In genomic region chr1:236066054-236066453, GRCh38 we compare ENCODE assay signal across 10 cellular contexts. TPM values are rescaled to one million over a fixed set of nuclear protein-coding genes. Genes with fewer than 3 reads are reported as not detected.
A peak's percentile ranks its signal among the peaks of the same experiment; 100 is the strongest.
DNase-seq lines count a peak whose midpoint lies in the region; ATAC-seq and TF ChIP-seq lines count a peak whose summit lies in the region.
"Had no signal": no experiment of that assay in that cellular context is flagged by ENCODE, and none has a peak within 500 bp of the region (broad histone marks: within the 10 kb centered on the region; RNA-seq: fewer than 3 reads in every experiment).

No MANE protein-coding gene starts in this region.

- H2BK120ac ChIP-seq in neuronal stem cell (ENCODE audit: low read depth, low read length): no peak overlapping the region

- DNase-seq in CD4-positive, alpha-beta memory T cell: no peak
- DNase-seq in Peyer's patch (no peak), neuronal stem cell (ENCODE audit: low spot score) (no peak), GM19240 (ENCODE audit: insufficient read length, low spot score) (no peak), islet precursor cell (no peak), D341Med (ENCODE audit: low spot score) (no peak)
- DNase-seq: midbrain, NCI-H1105 had no signal

- 62 to 63% methylated on average over 6 of the region's 6 CpGs for WGBS in esophagus, 2 donors
- no CpG with 5 or more reads among the region's 6 CpGs for WGBS in neuronal stem cell (ENCODE audit: extremely low coverage in 2 of 2, insufficient read length in 2 of 2, insufficient replicate concordance in 1 of 2), 2 donors

- POLR2A ChIA-PET in CD4-positive, alpha-beta memory T cell (lab: Charles Lee; ENCODE audit: partially characterized antibody): interaction anchor here (1.2 kb wide), 1 partner anchor 13 kb away, joined by 3 read pairs; no protein-coding TSS in a partner anchor

- no peak overlapping the region for H4K8ac ChIP-seq in neuronal stem cell (ENCODE audit: low read depth, low read length)

- H3K79me1 ChIP-seq in neuronal stem cell (ENCODE audit: low read depth, low read length): peaks cover 5% of the 10 kb centered on the region

- TF ChIP-seq CTCF in Peyer's patch (IDR thresholded peaks at IDR 0.05): no peak

- H3K27me3 ChIP-seq in CD4-positive, alpha-beta memory T cell (ENCODE audit: insufficient read depth, low read length): peaks cover 11% of the 10 kb centered on the region
- H3K27me3 ChIP-seq in Peyer's patch: no peaks in the 10 kb centered on the region
- H3K27me3 ChIP-seq in esophagus (ENCODE audit: control insufficient read depth in 1 of 2, insufficient read depth in 2 of 2, low read length in 2 of 2): peaks cover 0 to 3% of the 10 kb centered on the region in 2 donors
- H3K27me3 ChIP-seq in neuronal stem cell (ENCODE audit: control insufficient read depth in 3 of 3, insufficient read depth in 3 of 3, low read depth in 1 of 3, low read length in 3 of 3): peaks cover 0 to 27% (median 6%) of the 10 kb centered on the region in 3 experiments

- H2BK12ac ChIP-seq in neuronal stem cell (ENCODE audit: low read length): no peak overlapping the region

- no peak overlapping the region for H3K14ac ChIP-seq in neuronal stem cell (ENCODE audit: low read length)

- H2AK5ac ChIP-seq in neuronal stem cell (ENCODE audit: low read depth, low read length): no peak overlapping the region

- H3K4me1 Mint-ChIP-seq in CD4-positive, alpha-beta memory T cell: peaks cover 16 to 29% (median 23%) of the 10 kb centered on the region in 4 donors

- no peaks in the 10 kb centered on the region for H3K36me3 ChIP-seq in CD4-positive, alpha-beta memory T cell (ENCODE audit: insufficient read depth, low read length)
- H3K36me3 ChIP-seq in Peyer's patch: no peaks in the 10 kb centered on the region
- no peaks in the 10 kb centered on the region for H3K36me3 ChIP-seq in esophagus (ENCODE audit: control insufficient read depth in 2 of 2, insufficient read depth in 2 of 2, low read length in 1 of 2)
- H3K36me3 ChIP-seq in neuronal stem cell (replicated peaks in 1 of 2; ENCODE audit: control insufficient read depth in 2 of 2, insufficient read depth in 2 of 2, low read length in 2 of 2): peaks cover 3% of the 10 kb centered on the region in 2 donors

- ATAC-seq in HG03469 (IDR thresholded peaks at IDR 0.05; ENCODE audit: unreplicated experiment): no peak

- peaks cover 30% of the 10 kb centered on the region for H3K4me1 ChIP-seq in CD4-positive, alpha-beta memory T cell (ENCODE audit: insufficient read depth, low read length)
- H3K4me1 ChIP-seq in Peyer's patch (peaks cover 0 to 13% (median 9%) of the 10 kb centered on the region in 4 donors), esophagus (ENCODE audit: control insufficient read depth in 2 of 2, insufficient read depth in 2 of 2, low read length in 1 of 2) (peaks cover 3% of the 10 kb centered on the region in 2 donors), neuronal stem cell (ENCODE audit: control insufficient read depth in 2 of 2, insufficient read depth in 1 of 2, low read depth in 1 of 2, low read length in 2 of 2) (peaks cover 5 to 8% of the 10 kb centered on the region in 2 donors)

- H3K4ac ChIP-seq in neuronal stem cell (ENCODE audit: low read length): no peak overlapping the region

- no peak overlapping the region for H2BK5ac ChIP-seq in neuronal stem cell (ENCODE audit: low read length)

- intact Hi-C loops in CD4-positive, alpha-beta memory T cell (cut with micrococcal nuclease): loop anchor here (10.0 kb wide), 1 partner anchor 71 kb away; no protein-coding TSS in a partner anchor

- no peak overlapping the region for H3K9ac ChIP-seq in neuronal stem cell (ENCODE audit: low read depth, low read length, poor library complexity)

- H3K23ac ChIP-seq in neuronal stem cell (ENCODE audit: low read depth, low read length, poor library complexity): no peak overlapping the region

- H2AFZ ChIP-seq in neuronal stem cell (ENCODE audit: low read length): peak overlapping the region; percentile 100

- H2BK15ac ChIP-seq in neuronal stem cell (ENCODE audit: low read length): no peak overlapping the region

- no peaks in the 10 kb centered on the region for H3K36me3 Mint-ChIP-seq in CD4-positive, alpha-beta memory T cell

- H4K91ac ChIP-seq in neuronal stem cell (ENCODE audit: low read depth, low read length, poor library complexity): no peak overlapping the region

- peak overlapping the region; percentile 26 to 76 (median 68) for H3K4me3 Mint-ChIP-seq in CD4-positive, alpha-beta memory T cell

- H3K4me2 ChIP-seq in neuronal stem cell (ENCODE audit: insufficient read depth, low read length, poor library complexity, severe bottlenecking): peak overlapping the region; percentile 77

- CTCF ChIA-PET in CD4-positive, alpha-beta memory T cell (lab: Charles Lee; ENCODE audit: partially characterized antibody): interaction anchor here (1.1 to 2.1 kb wide), 2 partner anchors 60 to 94 kb away, joined by 5 read pairs; no protein-coding TSS in a partner anchor

- peak overlapping the region in 2 of 7 donors; percentile 12 to 29 for H3K27ac Mint-ChIP-seq in CD4-positive, alpha-beta memory T cell

- H3K9me3 ChIP-seq in CD4-positive, alpha-beta memory T cell (ENCODE audit: control insufficient read depth in 1 of 2, low read length in 2 of 2): no peaks in the 10 kb centered on the region
- H3K9me3 ChIP-seq in Peyer's patch: peaks cover 0 to 6% (median 0%) of the 10 kb centered on the region in 4 donors
- peaks cover 0 to 2% of the 10 kb centered on the region in 2 donors for H3K9me3 ChIP-seq in esophagus (ENCODE audit: control insufficient read depth in 2 of 2, insufficient read depth in 1 of 2, low read depth in 1 of 2, low read length in 1 of 2)
- H3K9me3 ChIP-seq in neuronal stem cell (replicated peaks in 1 of 2; ENCODE audit: control insufficient read depth in 2 of 2, insufficient read depth in 1 of 2, low read depth in 1 of 2, low read length in 2 of 2): peaks cover 2% of the 10 kb centered on the region in 2 donors

- peaks cover 13 to 18% of the 10 kb centered on the region in 2 donors for H3K27me3 Mint-ChIP-seq in CD4-positive, alpha-beta memory T cell

- no peak for TF ChIP-seq POLR2A in Peyer's patch (IDR thresholded peaks at IDR 0.05)

- H3K27ac ChIP-seq in CD4-positive, alpha-beta memory T cell (ENCODE audit: low read depth, low read length): no peak overlapping the region
- H3K27ac ChIP-seq in Peyer's patch: peak overlapping the region; percentile 79 to 94 (median 89)
- peak overlapping the region; percentile 59 to 94 for H3K27ac ChIP-seq in esophagus (ENCODE audit: low read depth in 2 of 2, low read length in 1 of 2)
- no peak overlapping the region for H3K27ac ChIP-seq in neuronal stem cell (replicated peaks; ENCODE audit: low read length)

- peaks cover 0 to 6% (median 0%) of the 10 kb centered on the region in 8 donors for H3K9me3 Mint-ChIP-seq in CD4-positive, alpha-beta memory T cell

- H3K18ac ChIP-seq in neuronal stem cell (ENCODE audit: low read length): no peak overlapping the region

- no peak overlapping the region for H3K4me3 ChIP-seq in CD4-positive, alpha-beta memory T cell (ENCODE audit: low read length in 2 of 2)
- H3K4me3 ChIP-seq in Peyer's patch (peak overlapping the region in 2 of 4 donors; percentile 68 to 72), esophagus (ENCODE audit: low read depth in 1 of 2, low read length in 2 of 2) (peak overlapping the region in 1 of 2 donors; percentile 56), neuronal stem cell (ENCODE audit: low read length in 2 of 2) (no peak overlapping the region)

RNA-seq across cellular contexts. Expression of gene NID1, which starts 1.2 kb away (rescaled TPM):
- under 1 TPM; 0.08 to 0.17 TPM for total RNA-seq in CD4-positive, alpha-beta memory T cell
- polyA plus RNA-seq in CD4-positive, alpha-beta memory T cell: not detected
- 10 to 100 TPM; 20.5 to 92.4 (median 62.0) TPM for total RNA-seq in Peyer's patch
- polyA plus RNA-seq in esophagus: 10 to 100 TPM in 1 of 2 donors, 1 to 10 TPM in 1; 3.9 to 11.6 TPM
- polyA plus RNA-seq in neuronal stem cell (2013, experiment 1 of 2): 68.7 TPM
- 68.7 TPM for polyA plus RNA-seq in neuronal stem cell (2013, experiment 2 of 2)

Comparison
In these comparisons a context has a peak if more than half of its experiments do, and no peak if none do; other contexts are left out.
1. H3K27ac ChIP-seq: peak in Peyer's patch (4 of 4) and esophagus (2 of 2); none in CD4-positive, alpha-beta memory T cell (single experiment) and neuronal stem cell (single experiment).
2. RNA of gene NID1, which starts 1.2 kb away (total RNA-seq): 20.5 to 92.4 TPM in Peyer's patch; 0.08 to 0.17 TPM in CD4-positive, alpha-beta memory T cell; every median in the first group is over 10 times any median in the second.